ENCODE assay signal across 11 cellular contexts in the genomic region with DNA sequence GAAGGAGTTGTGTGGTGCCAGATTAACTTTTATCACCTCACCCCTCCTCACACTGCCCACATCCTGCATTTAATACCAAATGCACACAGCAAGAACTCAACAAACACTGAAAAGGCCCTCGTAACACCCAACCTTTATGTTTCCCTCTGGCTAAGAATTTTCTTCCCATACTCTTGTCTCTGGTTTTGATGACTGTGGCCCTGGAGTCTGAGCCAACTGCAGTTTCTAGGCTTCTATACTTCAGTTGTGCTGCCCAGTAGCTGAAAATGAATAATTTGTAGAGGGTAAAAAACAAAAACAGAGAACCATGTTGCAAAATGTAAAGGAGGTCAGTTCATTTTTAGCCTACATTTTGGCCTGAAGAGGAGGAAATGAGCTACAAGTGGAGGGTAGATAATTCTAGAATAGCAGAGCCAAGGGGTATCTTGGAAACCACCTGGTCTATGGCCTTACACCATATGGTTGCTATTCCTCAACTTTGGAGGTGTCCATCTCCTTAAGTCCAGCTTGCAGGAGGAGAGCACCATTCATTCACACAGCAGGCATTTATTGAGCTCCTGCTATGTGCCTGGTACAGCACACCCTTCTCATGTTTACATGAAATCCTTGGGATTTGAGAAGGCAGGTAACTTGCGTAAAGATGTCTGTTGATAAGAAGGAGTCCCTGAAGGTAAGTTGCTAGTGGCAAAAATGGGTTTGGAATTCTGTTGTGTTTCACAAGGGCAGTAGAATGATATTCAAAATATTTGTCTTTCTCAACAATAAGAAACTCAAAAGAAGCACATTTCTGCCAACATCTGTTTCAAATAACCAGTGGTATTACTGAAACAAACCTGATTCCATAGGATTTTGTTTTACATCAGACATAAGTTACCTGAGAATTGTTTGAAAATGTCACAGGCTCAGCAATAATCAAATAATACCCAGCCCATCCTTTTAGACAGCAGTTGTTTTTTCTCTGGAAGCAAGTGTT.
DNase-seq lines count a peak whose midpoint lies in the region; ATAC-seq and FAIRE-seq lines count a peak whose summit lies in the region.
"Had no signal": no experiment of that assay in that cellular context is flagged by ENCODE, and none has a peak within 500 bp of the region (broad histone marks: within the 10 kb centered on the region; RNA-seq: fewer than 3 reads in every experiment).

No MANE protein-coding gene starts in this region.

- no peak overlapping the region for H3K18ac ChIP-seq in mesendoderm (ENCODE audit: low read length)

- no peaks in the 10 kb centered on the region for H3K27me3 Mint-ChIP-seq in activated T-helper 17 cell treated with anti-CD3 and anti-CD28 coated beads, Interleukin-2, amount 50 U/mL, for 72 hours

- peak overlapping the region; percentile 96 for H3K27ac Mint-ChIP-seq in activated T-helper 17 cell treated with anti-CD3 and anti-CD28 coated beads, Interleukin-2, amount 50 U/mL, for 72 hours

- H4K8ac ChIP-seq in mesendoderm (ENCODE audit: low read depth, low read length) = no peak overlapping the region

- H3K4me1 Mint-ChIP-seq in activated T-helper 17 cell treated with anti-CD3 and anti-CD28 coated beads, Interleukin-2, amount 50 U/mL, for 72 hours = peaks cover 50% of the 10 kb centered on the region

- no peak overlapping the region for H2AK5ac ChIP-seq in mesendoderm (ENCODE audit: low read length)

- DNase-seq in GM19239 (ENCODE audit: insufficient read length, low spot score) (no peak), mesendoderm (no peak), kidney glomerular epithelial cell (lab: John Stamatoyannopoulos, UW) (no peak), ureter (ENCODE audit: low spot score) (no peak), nucleus accumbens (lab: John Stamatoyannopoulos, UW) (no peak)
- DNase-seq: GOT3, NCI-H1417 had no signal

- peaks cover 4% of the 10 kb centered on the region for H3K79me2 ChIP-seq in mesendoderm (ENCODE audit: control insufficient read depth, insufficient read depth, low read length)

- FAIRE-seq in GM19239 (lab: Jason Lieb, UNC) = peak; percentile 23
- FAIRE-seq: bronchial epithelial cell had no signal

- H3K36me3 ChIP-seq in BLaER1 (peaks cover 18% of the 10 kb centered on the region), mesendoderm (ENCODE audit: control insufficient read depth, insufficient read depth, low read length) (no peaks in the 10 kb centered on the region)

- no peak overlapping the region for H3K4ac ChIP-seq in mesendoderm (ENCODE audit: low read depth, low read length)

- H3K27ac ChIP-seq in BLaER1 (no peak overlapping the region), mesendoderm (ENCODE audit: low read depth, low read length) (no peak overlapping the region)

- peaks cover 82% of the 10 kb centered on the region for H3K36me3 Mint-ChIP-seq in activated T-helper 17 cell treated with anti-CD3 and anti-CD28 coated beads, Interleukin-2, amount 50 U/mL, for 72 hours (ENCODE audit: low read depth)

- no peak overlapping the region for H3K56ac ChIP-seq in mesendoderm (ENCODE audit: low read length)

- no peaks in the 10 kb centered on the region for H3K9me3 Mint-ChIP-seq in activated T-helper 17 cell treated with anti-CD3 and anti-CD28 coated beads, Interleukin-2, amount 50 U/mL, for 72 hours

- no peak overlapping the region for H2BK15ac ChIP-seq in mesendoderm (replicated peaks; ENCODE audit: low read depth)

- ATAC-seq in activated T-helper 17 cell treated with anti-CD3 and anti-CD28 coated beads, Interleukin-2, amount 50 U/mL, for 72 hours (replicated peaks) = no peak
- no peak for ATAC-seq in HG03196 (IDR thresholded peaks at IDR 0.05; ENCODE audit: unreplicated experiment)

- H3K9me3 ChIP-seq in BLaER1 = peaks cover 4% of the 10 kb centered on the region; the same call in 1 of the 2 replicates

- no peak overlapping the region for H3K9ac ChIP-seq in BLaER1
- no peak overlapping the region for H3K9ac ChIP-seq in mesendoderm (ENCODE audit: low read length)

- H4K20me1 ChIP-seq in BLaER1 = no peaks in the 10 kb centered on the region

- no peak overlapping the region for H2BK5ac ChIP-seq in mesendoderm (ENCODE audit: low read length)

- H3K4me2 ChIP-seq in BLaER1 (peak overlapping the region; percentile 82; the same call in 1 of the 2 replicates), mesendoderm (ENCODE audit: low read length) (no peak overlapping the region)

- peaks cover 19% of the 10 kb centered on the region for H3K79me1 ChIP-seq in mesendoderm (ENCODE audit: low read length)

- peak overlapping the region; percentile 89 for H3K4me3 Mint-ChIP-seq in activated T-helper 17 cell treated with anti-CD3 and anti-CD28 coated beads, Interleukin-2, amount 50 U/mL, for 72 hours

- H3K4me1 ChIP-seq in BLaER1 (peaks cover 82% of the 10 kb centered on the region), mesendoderm (ENCODE audit: control insufficient read depth, low read depth, low read length) (peaks cover 25% of the 10 kb centered on the region)

- no peak overlapping the region for H4K5ac ChIP-seq in mesendoderm (ENCODE audit: low read length)

- peak overlapping the region; percentile 49 for H3K23ac ChIP-seq in mesendoderm (ENCODE audit: low read length)

- H2BK120ac ChIP-seq in mesendoderm (ENCODE audit: low read depth, low read length) = no peak overlapping the region

- H3K4me3 ChIP-seq in BLaER1 (no peak overlapping the region), mesendoderm (ENCODE audit: low read length) (no peak overlapping the region)

- no peaks in the 10 kb centered on the region for H3K27me3 ChIP-seq in BLaER1
- H3K27me3 ChIP-seq in mesendoderm (ENCODE audit: insufficient read depth, low read length, poor library complexity) = no peaks in the 10 kb centered on the region

- no CpG with 5 or more reads among the region's 2 CpGs for WGBS in mesendoderm (ENCODE audit: extremely low coverage, insufficient coverage, low lambda C conversion rate)
